In genomic region chr7:99325597-99326407, GRCh38 we compare ENCODE assay signal across 1 cellular context.
TF ChIP-seq lines count a peak whose summit lies in the region.

ARPC1A (plus strand) TSS chr7:99325898; CDS start chr7:99333354, 7,456 bp downstream.

TF ChIP-seq in HCT116, 20 proteins besides CTCF, POLR2A, EP300 and RAD21 (continued from another document):
- no peak for TF ChIP-seq EZH2phosphoT487 (IDR thresholded peaks at IDR 0.05; ENCODE audit: borderline replicate concordance)
- no peak; the same call in 1 of the 2 replicates for TF ChIP-seq SP1 (IDR thresholded peaks at IDR 0.05; ENCODE audit: low read depth)
- 0 out of 2 replicates have a peak, but pooled peaks have one; percentile 55 for TF ChIP-seq CBX3 (IDR thresholded peaks at IDR 0.05; ENCODE audit: low read depth)
